In the genomic region with DNA sequence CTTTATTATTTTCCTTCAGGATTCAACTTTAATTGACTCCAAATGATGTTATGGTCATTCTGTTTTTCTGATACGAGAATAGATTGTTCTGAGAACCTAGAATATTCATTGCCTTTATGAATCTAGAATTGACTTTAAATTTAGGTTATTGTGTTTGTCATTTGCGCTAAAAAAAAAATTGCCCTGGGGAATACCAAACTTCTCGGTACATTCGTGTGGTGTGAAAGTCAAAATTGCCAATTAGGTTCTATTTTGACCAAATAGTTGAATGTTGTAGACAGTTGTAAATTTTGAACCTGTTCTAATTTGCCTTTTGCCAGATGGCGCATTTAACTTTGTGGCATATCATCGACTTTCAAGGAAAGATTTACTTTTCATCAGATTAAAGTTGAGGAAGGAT, we compare ENCODE assay signal across 11 cellular contexts. TPM values are rescaled to one million over a fixed set of nuclear protein-coding genes. Genes with fewer than 3 reads are reported as not detected.
A peak's percentile ranks its signal among the peaks of the same experiment; 100 is the strongest.
DNase-seq lines count a peak whose midpoint lies in the region; ATAC-seq and TF ChIP-seq lines count a peak whose summit lies in the region.
"Had no signal": no experiment of that assay in that cellular context is flagged by ENCODE, and none has a peak within 500 bp of the region (broad histone marks: within the 10 kb centered on the region; RNA-seq: fewer than 3 reads in every experiment).

No MANE protein-coding gene starts in this region.

- peak overlapping the region; percentile 99 for H3K4me3 ChIP-seq in iPS-18a (ENCODE audit: low read length)
- peak overlapping the region; percentile 95 for H3K4me3 ChIP-seq in upper lobe of right lung

- H3K27me3 ChIP-seq in iPS-18a (ENCODE audit: control insufficient read depth, insufficient read depth, low read length): no peaks in the 10 kb centered on the region
- no peaks in the 10 kb centered on the region for H3K27me3 ChIP-seq in upper lobe of right lung
- H3K27me3 ChIP-seq: stomach had no signal

- H3K4me3 Mint-ChIP-seq in activated naive CD4-positive, alpha-beta T cell treated with anti-CD3 and anti-CD28 coated beads, Interleukin-2, amount 50 U/mL, for 24 hours: peak overlapping the region; percentile 94
- H3K4me3 Mint-ChIP-seq in activated CD4-positive, alpha-beta memory T cell treated with anti-CD3 and anti-CD28 coated beads, Interleukin-2, amount 10 ng/mL, durations not matched to agents 7 days and 5 days: peak overlapping the region; percentile 35
- no peak overlapping the region for H3K4me3 Mint-ChIP-seq in progenitor cell of endocrine pancreas (ENCODE audit: low read depth)

- no peak overlapping the region for H3K9ac ChIP-seq in iPS-18a (ENCODE audit: low read length)

- H3K36me3 ChIP-seq in iPS-18a (ENCODE audit: control insufficient read depth, low read depth, low read length) (peaks cover 8% of the 10 kb centered on the region), upper lobe of right lung (no peaks in the 10 kb centered on the region)
- H3K36me3 ChIP-seq: stomach had no signal

- POLR2A ChIA-PET in activated CD4-positive, alpha-beta memory T cell treated with anti-CD3 and anti-CD28 coated beads, Interleukin-2, amount 10 ng/mL, durations not matched to agents 7 days and 5 days (lab: Charles Lee): interaction anchor here (0.9 to 11.5 kb wide), 6 partner anchors 7 to 59 kb away, joined by 3 to 195 read pairs (median 51); a partner anchor contains a TSS

- intact Hi-C loops in upper lobe of right lung (cut with DNase I): no loop called here

- ATAC-seq in upper lobe of right lung (no peak), omental fat pad (ENCODE audit: low FRiP score) (no peak)

- H3K27me3 Mint-ChIP-seq in activated naive CD4-positive, alpha-beta T cell treated with anti-CD3 and anti-CD28 coated beads, Interleukin-2, amount 50 U/mL, for 24 hours: no peaks in the 10 kb centered on the region
- H3K27me3 Mint-ChIP-seq in activated CD4-positive, alpha-beta memory T cell treated with anti-CD3 and anti-CD28 coated beads, Interleukin-2, amount 10 ng/mL, durations not matched to agents 7 days and 5 days: no peaks in the 10 kb centered on the region
- H3K27me3 Mint-ChIP-seq in progenitor cell of endocrine pancreas: no peaks in the 10 kb centered on the region

- DNase-seq in activated naive CD4-positive, alpha-beta T cell treated with anti-CD3 and anti-CD28 coated beads, Interleukin-2, amount 50 U/mL, for 16 hours: no peak
- no peak for DNase-seq in activated CD4-positive, alpha-beta memory T cell treated with anti-CD3 and anti-CD28 coated beads, Interleukin-2, amount 10 ng/mL, durations not matched to agents 7 days and 5 days
- DNase-seq in upper lobe of right lung (no peak), progenitor cell of endocrine pancreas (ENCODE audit: low spot score, unreplicated experiment) (no peak), omental fat pad (ENCODE audit: low spot score) (no peak), iPS-NIHi11 (ENCODE audit: low spot score) (no peak)
- DNase-seq: activated CD8-positive, alpha-beta memory T cell treated with anti-CD3 and anti-CD28 coated beads, Interleukin-2, amount 50 U/mL, for 4 hours; NCI-H2081 treated with DMSO at 0.1 percent for 48 hours; stomach had no signal

- CTCF ChIA-PET in activated CD4-positive, alpha-beta memory T cell treated with anti-CD3 and anti-CD28 coated beads, Interleukin-2, amount 10 ng/mL, durations not matched to agents 7 days and 5 days (lab: Charles Lee): interaction anchor here (1.0 to 2.4 kb wide), 2 partner anchors 9 to 38 kb away, joined by 3 to 13 read pairs; a partner anchor contains a TSS

- peaks cover 5% of the 10 kb centered on the region for H3K36me3 Mint-ChIP-seq in activated naive CD4-positive, alpha-beta T cell treated with anti-CD3 and anti-CD28 coated beads, Interleukin-2, amount 50 U/mL, for 24 hours
- H3K36me3 Mint-ChIP-seq in activated CD4-positive, alpha-beta memory T cell treated with anti-CD3 and anti-CD28 coated beads, Interleukin-2, amount 10 ng/mL, durations not matched to agents 7 days and 5 days (ENCODE audit: low read depth): peaks cover 43% of the 10 kb centered on the region
- peaks cover 4% of the 10 kb centered on the region for H3K36me3 Mint-ChIP-seq in progenitor cell of endocrine pancreas (ENCODE audit: insufficient read depth)

- H3K27ac ChIP-seq in iPS-18a (ENCODE audit: low read length) (no peak overlapping the region), upper lobe of right lung (no peak overlapping the region)

- H3K9me3 Mint-ChIP-seq in activated naive CD4-positive, alpha-beta T cell treated with anti-CD3 and anti-CD28 coated beads, Interleukin-2, amount 50 U/mL, for 24 hours: no peaks in the 10 kb centered on the region
- no peaks in the 10 kb centered on the region for H3K9me3 Mint-ChIP-seq in activated CD4-positive, alpha-beta memory T cell treated with anti-CD3 and anti-CD28 coated beads, Interleukin-2, amount 10 ng/mL, durations not matched to agents 7 days and 5 days
- H3K9me3 Mint-ChIP-seq in progenitor cell of endocrine pancreas (ENCODE audit: low read depth): no peaks in the 10 kb centered on the region

- no peak for TF ChIP-seq CTCF in upper lobe of right lung (IDR thresholded peaks at IDR 0.05)
- TF ChIP-seq CTCF in progenitor cell of endocrine pancreas (IDR thresholded peaks at IDR 0.05; ENCODE audit: unreplicated experiment): no peak
- no peak for TF ChIP-seq CTCF in omental fat pad (IDR thresholded peaks at IDR 0.05)

- no peak overlapping the region for H3K27ac Mint-ChIP-seq in activated naive CD4-positive, alpha-beta T cell treated with anti-CD3 and anti-CD28 coated beads, Interleukin-2, amount 50 U/mL, for 24 hours
- H3K27ac Mint-ChIP-seq in activated CD4-positive, alpha-beta memory T cell treated with anti-CD3 and anti-CD28 coated beads, Interleukin-2, amount 10 ng/mL, durations not matched to agents 7 days and 5 days: no peak overlapping the region
- no peak overlapping the region for H3K27ac Mint-ChIP-seq in progenitor cell of endocrine pancreas

- H3K4me1 ChIP-seq in iPS-18a (ENCODE audit: control insufficient read depth, low read depth, low read length) (peaks cover 15% of the 10 kb centered on the region), upper lobe of right lung (peaks cover 38% of the 10 kb centered on the region)

- H3K9me3 ChIP-seq in iPS-18a (ENCODE audit: control insufficient read depth, low read depth, low read length) (no peaks in the 10 kb centered on the region), upper lobe of right lung (no peaks in the 10 kb centered on the region)
- H3K9me3 ChIP-seq: stomach had no signal

- peaks cover 61% of the 10 kb centered on the region for H3K4me1 Mint-ChIP-seq in activated naive CD4-positive, alpha-beta T cell treated with anti-CD3 and anti-CD28 coated beads, Interleukin-2, amount 50 U/mL, for 24 hours
- H3K4me1 Mint-ChIP-seq in activated CD4-positive, alpha-beta memory T cell treated with anti-CD3 and anti-CD28 coated beads, Interleukin-2, amount 10 ng/mL, durations not matched to agents 7 days and 5 days: peaks cover 56% of the 10 kb centered on the region
- H3K4me1 Mint-ChIP-seq in progenitor cell of endocrine pancreas (ENCODE audit: low read depth): peaks cover 25% of the 10 kb centered on the region

RNA-seq across cellular contexts. Expression of a gene that starts 3.0 kb away (rescaled TPM):
- 100 to 1,000 TPM; 124 TPM for total RNA-seq in activated CD4-positive, alpha-beta memory T cell treated with anti-CD3 and anti-CD28 coated beads, Interleukin-2, amount 10 ng/mL, durations not matched to agents 7 days and 5 days
- total RNA-seq in upper lobe of right lung (77.4 TPM), progenitor cell of endocrine pancreas (126 and 131 TPM in 2 replicates), omental fat pad (100 to 1,000 TPM in 2 of 4 donors, 10 to 100 TPM in 2; 74.8 to 202 (median 133) TPM)

RNA-seq across cellular contexts. Expression of a gene that starts 31.6 kb away (rescaled TPM):
- total RNA-seq in activated CD4-positive, alpha-beta memory T cell treated with anti-CD3 and anti-CD28 coated beads, Interleukin-2, amount 10 ng/mL, durations not matched to agents 7 days and 5 days: 100 to 1,000 TPM in 1 of 2 experiments, 10 to 100 TPM in 1; 98.0 to 109 TPM
- total RNA-seq in upper lobe of right lung: 52.6 TPM
- 85.1 and 103 TPM in 2 replicates for total RNA-seq in progenitor cell of endocrine pancreas
- 10 to 100 TPM in 1 of 4 donors, 1 to 10 TPM in 3; 4.6 to 15.1 (median 6.5) TPM for total RNA-seq in omental fat pad

RNA-seq across cellular contexts. Expression of a gene that starts 37.2 kb away (rescaled TPM):
- total RNA-seq in activated CD4-positive, alpha-beta memory T cell treated with anti-CD3 and anti-CD28 coated beads, Interleukin-2, amount 10 ng/mL, durations not matched to agents 7 days and 5 days: 10 to 100 TPM; 76.5 to 84.8 TPM
- 374 TPM for total RNA-seq in upper lobe of right lung
- 64.8 and 68.9 TPM in 2 replicates for total RNA-seq in progenitor cell of endocrine pancreas
- total RNA-seq in omental fat pad: 1,000 to 10,000 TPM in 2 of 4 donors, 100 to 1,000 TPM in 2; 455 to 1,833 (median 1,242) TPM

RNA-seq across cellular contexts. Expression of a gene that starts 59.1 kb away (rescaled TPM):
- 100 to 1,000 TPM; 203 to 212 TPM for total RNA-seq in activated CD4-positive, alpha-beta memory T cell treated with anti-CD3 and anti-CD28 coated beads, Interleukin-2, amount 10 ng/mL, durations not matched to agents 7 days and 5 days
- total RNA-seq in upper lobe of right lung: 105 TPM
- total RNA-seq in progenitor cell of endocrine pancreas: 218 and 229 TPM in 2 replicates
- 100 to 1,000 TPM; 146 to 248 (median 192) TPM for total RNA-seq in omental fat pad

RNA-seq across cellular contexts. Expression of a gene that starts 60.0 kb away (rescaled TPM):
- 10 to 100 TPM; 63.6 to 65.8 TPM for total RNA-seq in activated CD4-positive, alpha-beta memory T cell treated with anti-CD3 and anti-CD28 coated beads, Interleukin-2, amount 10 ng/mL, durations not matched to agents 7 days and 5 days
- total RNA-seq in upper lobe of right lung: 46.0 TPM
- 45.0 and 45.2 TPM in 2 replicates for total RNA-seq in progenitor cell of endocrine pancreas
- 10 to 100 TPM; 37.2 to 87.6 (median 60.3) TPM for total RNA-seq in omental fat pad
